2 cellular contexts compared by ENCODE assay signal in the genomic region with DNA sequence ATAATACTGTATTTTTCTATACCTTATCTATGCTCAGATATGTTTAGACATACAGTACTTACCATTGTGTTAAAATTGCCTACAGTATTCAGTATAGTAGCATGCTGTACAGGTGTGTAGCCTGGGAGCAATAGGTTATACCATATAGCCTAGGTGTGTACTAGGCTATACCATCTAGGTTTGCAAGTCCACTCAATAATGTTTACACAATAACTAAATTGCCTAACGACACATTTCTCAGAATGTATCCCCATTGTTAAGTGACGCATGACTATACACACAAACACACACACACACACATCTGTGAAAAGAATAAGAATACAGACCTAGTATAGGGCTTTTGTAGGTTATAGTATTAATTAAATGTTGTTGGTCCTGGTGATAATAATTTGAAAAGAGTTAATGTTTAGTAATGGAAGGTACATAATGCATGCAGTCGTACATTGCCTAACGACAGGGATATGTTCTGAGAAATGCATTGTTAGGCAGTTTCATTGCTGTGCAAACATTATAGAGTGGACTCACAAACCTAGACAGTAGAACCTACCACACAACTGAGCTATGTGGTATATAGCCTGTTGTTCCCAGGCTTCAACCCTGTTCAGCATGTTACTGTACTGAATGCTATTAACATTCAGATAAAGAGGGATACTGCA.
TF ChIP-seq lines count a peak whose summit lies in the region.

No MANE protein-coding gene starts in this region.

TF ChIP-seq in liver, 16 proteins besides CTCF, POLR2A, EP300 and RAD21 (continued from another document):
- TF ChIP-seq SP1 (IDR thresholded peaks at IDR 0.05) (peak; percentile 7), FOXA1 (IDR thresholded peaks at IDR 0.05) (no peak), HNF4A (conservative IDR thresholded peaks at IDR 0.05) (peak in 1 of 2 donors; percentile 43)

TF ChIP-seq in HepG2, 621 proteins besides CTCF, POLR2A, EP300 and RAD21:
- TF ChIP-seq ARNTL (CRISPR knock-in tag; IDR thresholded peaks at IDR 0.05): no peak
- no peak for TF ChIP-seq BCL6 (CRISPR knock-in tag; IDR thresholded peaks at IDR 0.05)
- no peak for TF ChIP-seq KLF16 (CRISPR knock-in tag; IDR thresholded peaks at IDR 0.05)
- no peak for TF ChIP-seq MAFF (IDR thresholded peaks at IDR 0.05; ENCODE audit: low read depth, low read length)
- no peak for TF ChIP-seq ZNF12 (CRISPR knock-in tag; IDR thresholded peaks at IDR 0.05)
- TF ChIP-seq HOXD1 (CRISPR knock-in tag; IDR thresholded peaks at IDR 0.05): no peak
